In genomic region chr7:143289421-143289820, GRCh38 we compare ENCODE assay signal across 9 cellular contexts. TPM values are rescaled to one million over a fixed set of nuclear protein-coding genes. Genes with fewer than 3 reads are reported as not detected.
A peak's percentile ranks its signal among the peaks of the same experiment; 100 is the strongest.
DNase-seq lines count a peak whose midpoint lies in the region; TF ChIP-seq lines count a peak whose summit lies in the region.
"Had no signal": no experiment of that assay in that cellular context is flagged by ENCODE, and none has a peak within 500 bp of the region (broad histone marks: within the 10 kb centered on the region; RNA-seq: fewer than 3 reads in every experiment).

No MANE protein-coding gene starts in this region.

- peak overlapping the region; percentile 97 for H3K4me3 ChIP-seq in SK-N-MC
- peak overlapping the region; percentile 62 to 92 (median 90) for H3K4me3 ChIP-seq in fibroblast of lung (replicated peaks in 1 of 4; ENCODE audit: control extremely low read depth in 1 of 4, insufficient read depth in 1 of 4, low read depth in 3 of 4, low read length in 4 of 4)
- H3K4me3 ChIP-seq in skin epidermis = peak overlapping the region; percentile 76 to 97 (median 95)

- no peaks in the 10 kb centered on the region for H3K27me3 ChIP-seq in fibroblast of lung (ENCODE audit: control insufficient read depth, insufficient read depth, low read length)

- H3K79me2 ChIP-seq in fibroblast of lung (ENCODE audit: control insufficient read depth, insufficient read depth, low read length) = peaks cover 36% of the 10 kb centered on the region

- H3K36me3 ChIP-seq in SK-N-MC (ENCODE audit: insufficient read depth, low read length) (peaks cover 41% of the 10 kb centered on the region), fibroblast of lung (ENCODE audit: control insufficient read depth, insufficient read depth, low read length) (peaks cover 12% of the 10 kb centered on the region)

- peak overlapping the region; percentile 98 for H3K9ac ChIP-seq in SK-N-MC (ENCODE audit: insufficient read length)
- H3K9ac ChIP-seq in fibroblast of lung (ENCODE audit: insufficient read depth, low read length) = peak overlapping the region; percentile 63

- H3K27ac ChIP-seq in SK-N-MC = no peak overlapping the region
- H3K27ac ChIP-seq in fibroblast of lung (ENCODE audit: insufficient read depth, low read length) = peak overlapping the region; percentile 71
- H3K27ac ChIP-seq in skin epidermis = peak overlapping the region in 13 of 21 experiments; percentile 90 to 99 (median 95)
- H3K27ac ChIP-seq in substantia nigra (ENCODE audit: low read depth, low read length, poor library complexity, severe bottlenecking) = no peak overlapping the region

- H3K9me3 ChIP-seq in SK-N-MC (ENCODE audit: low read depth, low read length) (peaks cover 3% of the 10 kb centered on the region; the same call in 1 of the 2 replicates), fibroblast of lung (ENCODE audit: control insufficient read depth, insufficient read depth, low read depth, low read length) (no peaks in the 10 kb centered on the region)

- no peaks in the 10 kb centered on the region for H4K20me1 ChIP-seq in fibroblast of lung (ENCODE audit: control insufficient read depth, extremely low read depth, insufficient read depth, low read length)

- no peak overlapping the region for H2AFZ ChIP-seq in fibroblast of lung (ENCODE audit: low read length)

- H3K4me2 ChIP-seq in fibroblast of lung (ENCODE audit: extremely low read depth, insufficient read depth, low read length) = peak overlapping the region; percentile 55

- peaks cover 11% of the 10 kb centered on the region for H3K4me1 ChIP-seq in fibroblast of lung (ENCODE audit: control insufficient read depth, extremely low read depth, insufficient read depth, low read length)

- no peak for TF ChIP-seq CTCF in fibroblast of lung (conservative IDR thresholded peaks at IDR 0.05 in 1 of 2, IDR thresholded peaks at IDR 0.05 in 1 of 2; ENCODE audit: low read depth in 1 of 2, low read length in 2 of 2)

- DNase-seq in NCI-H748 (lab: John Stamatoyannopoulos, UW; ENCODE audit: unreplicated experiment) (peak; percentile 11), NCI-H748 treated with DMSO at 0.1 percent for 48 hours (lab: John Stamatoyannopoulos, UW) (no peak), SK-N-MC (ENCODE audit: low read depth, low spot score) (no peak), fibroblast of lung (ENCODE audit: low read depth in 2 of 2) (peak; percentile 17 to 23), substantia nigra (lab: John Stamatoyannopoulos, UW) (no peak), HPDE6-E6E7 (ENCODE audit: extremely low spot score) (no peak)
- no peak for DNase-seq in activated CD8-positive, alpha-beta memory T cell treated with anti-CD3 and anti-CD28 coated beads for 24 hours

RNA-seq across cellular contexts. Expression of gene CASP2, which starts 1.3 kb away (rescaled TPM):
- total RNA-seq in fibroblast of lung = 8.5 and 9.4 TPM in 2 replicates
- 22.6 and 33.6 TPM in 2 replicates for polyA plus RNA-seq in fibroblast of lung
- polyA plus RNA-seq in fibroblast of lung (2012) = 11.1 and 16.4 TPM in 2 replicates
- polyA minus RNA-seq in fibroblast of lung (ENCODE audit: low replicate concordance) = 31.4 and 118 TPM in 2 replicates

RNA-seq across cellular contexts. Expression of gene TMEM139, which starts 4.7 kb away (rescaled TPM):
- under 0.01 TPM in 1 of 2 replicates, not detected in the other for total RNA-seq in fibroblast of lung
- not detected in 2 replicates for polyA plus RNA-seq in fibroblast of lung
- 0.24 TPM in 1 of 2 replicates, not detected in the other for polyA plus RNA-seq in fibroblast of lung (2012)
- not detected in 2 replicates for polyA minus RNA-seq in fibroblast of lung (ENCODE audit: low replicate concordance)
- total RNA-seq: SK-MEL-5 had no signal

RNA-seq across cellular contexts. Expression of gene GSTK1, which starts 26.2 kb away (rescaled TPM):
- total RNA-seq in fibroblast of lung = 88.6 and 110 TPM in 2 replicates
- 131 and 132 TPM in 2 replicates for polyA plus RNA-seq in fibroblast of lung
- polyA plus RNA-seq in fibroblast of lung (2012) = 128 and 137 TPM in 2 replicates
- polyA minus RNA-seq in fibroblast of lung (ENCODE audit: low replicate concordance) = 85.5 and 87.2 TPM in 2 replicates

RNA-seq across cellular contexts. Expression of gene CLCN1, which starts 26.5 kb away (rescaled TPM):
- total RNA-seq in fibroblast of lung = under 0.01 TPM in 2 replicates
- not detected in 2 replicates for polyA plus RNA-seq in fibroblast of lung
- 0.03 TPM in 1 of 2 replicates, not detected in the other for polyA plus RNA-seq in fibroblast of lung (2012)
- polyA minus RNA-seq in fibroblast of lung (ENCODE audit: low replicate concordance) = 0.67 TPM in 1 of 2 replicates, not detected in the other
- total RNA-seq: SK-MEL-5 had no signal

Comparison
In these comparisons a context has a peak if more than half of its experiments do, and no peak if none do; other contexts are left out.
1. DNase-seq: peak in NCI-H748 (single experiment) and fibroblast of lung (2 of 2); none in NCI-H748 treated with DMSO at 0.1 percent for 48 hours (single experiment), SK-N-MC (single experiment), activated CD8-positive, alpha-beta memory T cell treated with anti-CD3 and anti-CD28 coated beads for 24 hours (single experiment), substantia nigra (0 of 49) and HPDE6-E6E7 (single experiment).
2. H3K27ac ChIP-seq: peak in fibroblast of lung (single experiment) and skin epidermis (13 of 21); none in SK-N-MC (single experiment) and substantia nigra (single experiment).
3. Peak in every context shown above with its lines, with median percentiles within 50 percentile points of each other: H3K4me3 ChIP-seq.